Comparison of ENCODE assay signal across 8 cellular contexts in genomic region chr6:31680226-31680840, GRCh38. TPM values are rescaled to one million over a fixed set of nuclear protein-coding genes. Genes with fewer than 3 reads are reported as not detected.
DNase-seq lines count a peak whose midpoint lies in the region; ATAC-seq and TF ChIP-seq lines count a peak whose summit lies in the region.

No MANE protein-coding gene starts in this region.

- H3K4ac ChIP-seq in trophoblast cell (ENCODE audit: low read depth, low read length), result no peak overlapping the region

- H3K4me1 Mint-ChIP-seq in CD8-positive, alpha-beta memory T cell, result peaks cover 16 to 21% (median 16%) of the 10 kb centered on the region in 3 donors
- peaks cover 16% of the 10 kb centered on the region for H3K4me1 Mint-ChIP-seq in endodermal cell

- no peak overlapping the region for H2BK120ac ChIP-seq in trophoblast cell (ENCODE audit: insufficient read depth, low read length, poor library complexity)

- peaks cover 0 to 5% (median 4%) of the 10 kb centered on the region in 3 donors for H3K36me3 Mint-ChIP-seq in CD8-positive, alpha-beta memory T cell
- peaks cover 6% of the 10 kb centered on the region for H3K36me3 Mint-ChIP-seq in endodermal cell (ENCODE audit: low read depth)

- no peaks in the 10 kb centered on the region for H3K27me3 ChIP-seq in CD8-positive, alpha-beta memory T cell (ENCODE audit: insufficient read depth, low read length, poor library complexity, severe bottlenecking)
- H3K27me3 ChIP-seq in Panc1 (ENCODE audit: control insufficient read depth, insufficient read depth, low read length) (no peaks in the 10 kb centered on the region), endodermal cell (ENCODE audit: control insufficient read depth, insufficient read depth, low read length, poor library complexity, severe bottlenecking) (peaks cover 7% of the 10 kb centered on the region), trophoblast cell (ENCODE audit: insufficient read depth, low read length) (no peaks in the 10 kb centered on the region)

- H2AFZ ChIP-seq in trophoblast cell (ENCODE audit: insufficient read depth, low read length, poor library complexity), result peak overlapping the region; percentile 8

- H4K12ac ChIP-seq in trophoblast cell (ENCODE audit: low read depth, low read length), result no peak overlapping the region

- BruUV-seq in Panc1 (replicated peaks; lab: Mats Ljungman, UMichigan), result no TSS peak

- H3K36me3 ChIP-seq in CD8-positive, alpha-beta memory T cell (ENCODE audit: insufficient read depth, low read length), result no peaks in the 10 kb centered on the region
- H3K36me3 ChIP-seq in Panc1 (ENCODE audit: control insufficient read depth, insufficient read depth, low read length), result no peaks in the 10 kb centered on the region
- H3K36me3 ChIP-seq in endodermal cell (ENCODE audit: control insufficient read depth, insufficient read depth, low read length), result peaks cover 5% of the 10 kb centered on the region
- H3K36me3 ChIP-seq in trophoblast cell (ENCODE audit: control insufficient read depth in 1 of 2, insufficient read depth in 2 of 2, low read length in 2 of 2), result peaks cover 0 to 6% of the 10 kb centered on the region in 2 experiments

- TF ChIP-seq CTCF in Panc1 (IDR thresholded peaks at IDR 0.05) (no peak), endodermal cell (conservative IDR thresholded peaks at IDR 0.05) (no peak)

- H3K79me2 ChIP-seq in trophoblast cell (ENCODE audit: control insufficient read depth, insufficient read depth, low read length, poor library complexity), result peaks cover 2% of the 10 kb centered on the region

- CTCF ChIA-PET in CD8-positive, alpha-beta memory T cell (lab: Charles Lee), result interaction anchor here (1.0 to 1.9 kb wide), 4 partner anchors 22 to 209 kb away, joined by 3 to 12 read pairs (median 4); partner anchors contain the start of gene ABHD16A
- CTCF ChIA-PET in Panc1 (lab: Charles Lee), result interaction anchor here (0.5 kb wide), 1 partner anchor 257 kb away, joined by 6 read pairs; no protein-coding TSS in a partner anchor

- no peak overlapping the region for H4K8ac ChIP-seq in trophoblast cell (ENCODE audit: low read depth, low read length)

- H4K91ac ChIP-seq in trophoblast cell (ENCODE audit: low read depth, low read length), result no peak overlapping the region

- peaks cover 10% of the 10 kb centered on the region for H3K4me1 ChIP-seq in CD8-positive, alpha-beta memory T cell (ENCODE audit: insufficient read depth, low read length)
- H3K4me1 ChIP-seq in Panc1 (ENCODE audit: control insufficient read depth, insufficient read depth, low read length) (peaks cover 4% of the 10 kb centered on the region; the same call in 1 of the 2 replicates), endodermal cell (ENCODE audit: control insufficient read depth, insufficient read depth, low read length) (no peaks in the 10 kb centered on the region), trophoblast cell (ENCODE audit: control insufficient read depth in 1 of 2, insufficient read depth in 2 of 2, low read length in 2 of 2) (peaks cover 3 to 10% of the 10 kb centered on the region in 2 experiments)

- H2AK5ac ChIP-seq in trophoblast cell (ENCODE audit: low read length), result no peak overlapping the region

- in situ Hi-C loops in Panc1 (cut with HindIII; ENCODE audit: low pct_unique_long_range_greater_than_20kb, low sequenced_read_pairs), result no loop called here

- H3K9ac ChIP-seq in endodermal cell (ENCODE audit: extremely low read depth, low read length, poor library complexity, severe bottlenecking), result no peak overlapping the region
- H3K9ac ChIP-seq in trophoblast cell (ENCODE audit: low read length), result no peak overlapping the region

- H2BK5ac ChIP-seq in trophoblast cell (ENCODE audit: low read depth, low read length, poor library complexity), result no peak overlapping the region

- H3K79me1 ChIP-seq in trophoblast cell (ENCODE audit: low read length), result peaks cover 3% of the 10 kb centered on the region

- 45 to 48% methylated on average over 5 to 6 of the region's 6 CpGs for WGBS in endodermal cell (ENCODE audit: insufficient coverage in 1 of 2, insufficient read length in 1 of 2), 2 experiments
- WGBS in trophoblast cell (ENCODE audit: extremely low coverage, insufficient coverage, insufficient read length), result no CpG with 5 or more reads among the region's 6 CpGs

- no peak overlapping the region for H3K4me2 ChIP-seq in trophoblast cell (ENCODE audit: low read length)

- no peak for DNase-seq in CD8-positive, alpha-beta memory T cell
- DNase-seq in Panc1 (ENCODE audit: low read depth, low spot score) (no peak), endodermal cell (no peak), trophoblast cell (no peak), HT-29 (ENCODE audit: low spot score) (no peak), NOMO-1 (lab: John Stamatoyannopoulos, UW; ENCODE audit: unreplicated experiment in 2 of 2) (no peak), HuH-7 (ENCODE audit: low spot score) (no peak), DMS79 treated with DMSO at 0.1 percent for 48 hours (lab: John Stamatoyannopoulos, UW) (no peak)

- H3K23ac ChIP-seq in trophoblast cell (ENCODE audit: low read length), result no peak overlapping the region

- no peak overlapping the region for H3K18ac ChIP-seq in trophoblast cell (ENCODE audit: low read length)

- H3K27me3 Mint-ChIP-seq in CD8-positive, alpha-beta memory T cell, result no peaks in the 10 kb centered on the region
- peaks cover 17% of the 10 kb centered on the region for H3K27me3 Mint-ChIP-seq in endodermal cell (ENCODE audit: insufficient read depth)

- no peaks in the 10 kb centered on the region for H3K9me3 ChIP-seq in CD8-positive, alpha-beta memory T cell (ENCODE audit: low read length)
- H3K9me3 ChIP-seq in Panc1 (ENCODE audit: control insufficient read depth, insufficient read depth, low read depth, low read length), result no peaks in the 10 kb centered on the region
- no peaks in the 10 kb centered on the region for H3K9me3 ChIP-seq in endodermal cell (ENCODE audit: control insufficient read depth, low read length)
- no peaks in the 10 kb centered on the region for H3K9me3 ChIP-seq in trophoblast cell (ENCODE audit: insufficient read depth, low read depth, low read length)

- no peak overlapping the region for H3K27ac ChIP-seq in CD8-positive, alpha-beta memory T cell (ENCODE audit: low read depth, low read length)
- no peak overlapping the region; the same call in 1 of the 2 replicates for H3K27ac ChIP-seq in Panc1 (ENCODE audit: low read length)
- H3K27ac ChIP-seq in endodermal cell (ENCODE audit: low read depth, low read length), result no peak overlapping the region
- no peak overlapping the region for H3K27ac ChIP-seq in trophoblast cell (ENCODE audit: low read depth, low read length)

- no peak overlapping the region for H2BK12ac ChIP-seq in trophoblast cell (ENCODE audit: low read length)

- H3K9me3 Mint-ChIP-seq in CD8-positive, alpha-beta memory T cell, result no peaks in the 10 kb centered on the region
- H3K9me3 Mint-ChIP-seq in endodermal cell, result no peaks in the 10 kb centered on the region

- H3K4me3 ChIP-seq in CD8-positive, alpha-beta memory T cell (ENCODE audit: low read length), result peak overlapping the region; percentile 66
- H3K4me3 ChIP-seq in Panc1 (ENCODE audit: low read depth in 2 of 2, low read length in 2 of 2), result no peak overlapping the region; a peak in 1 of 4 replicates
- H3K4me3 ChIP-seq in endodermal cell (ENCODE audit: low read length), result no peak overlapping the region
- H3K4me3 ChIP-seq in trophoblast cell (ENCODE audit: low read depth, low read length), result no peak overlapping the region

- peak overlapping the region; percentile 80 to 97 (median 87) for H3K4me3 Mint-ChIP-seq in CD8-positive, alpha-beta memory T cell
- peak overlapping the region; percentile 67 for H3K4me3 Mint-ChIP-seq in endodermal cell

- peak overlapping the region; percentile 32 to 93 (median 88) for H3K27ac Mint-ChIP-seq in CD8-positive, alpha-beta memory T cell
- H3K27ac Mint-ChIP-seq in endodermal cell, result no peak overlapping the region

- ATAC-seq in Panc1, result peak; percentile 63

- POLR2A ChIA-PET in CD8-positive, alpha-beta memory T cell (lab: Charles Lee), result interaction anchor here (1.2 kb wide), 1 partner anchor 151 kb away, joined by 3 read pairs; no protein-coding TSS in a partner anchor
- POLR2A ChIA-PET in Panc1 (lab: Charles Lee), result no interaction called here

- H3K14ac ChIP-seq in trophoblast cell (ENCODE audit: low read length), result no peak overlapping the region

- intact Hi-C loops in Panc1 (cut with micrococcal nuclease; ENCODE audit: unreplicated experiment), result loop anchor here (5.0 kb wide), 2 partner anchors 92 to 152 kb away; no protein-coding TSS in a partner anchor

RNA-seq across cellular contexts. Expression of gene LY6G5C, which starts 0.5 kb away (rescaled TPM):
- total RNA-seq in CD8-positive, alpha-beta memory T cell, result 1 to 10 TPM; 3.5 to 4.5 TPM
- 10.3 TPM for polyA plus RNA-seq in CD8-positive, alpha-beta memory T cell
- 0.62 TPM for total RNA-seq in Panc1 (2021; ENCODE audit: unreplicated experiment)
- 0.27 TPM for polyA plus RNA-seq in Panc1 (2012; ENCODE audit: insufficient read length)
- 1 to 10 TPM in 1 of 2 donors, under 1 TPM in 1; 0.93 to 2.0 TPM for total RNA-seq in endodermal cell
- polyA plus RNA-seq in endodermal cell (2013, experiment 1 of 2), result 1.7 TPM
- polyA plus RNA-seq in endodermal cell (2013, experiment 2 of 2), result 2.4 TPM
- 1.1 and 1.5 TPM in 2 replicates for polyA plus RNA-seq in trophoblast cell (2013)
- 0.76 and 2.1 TPM in 2 replicates for total RNA-seq in HT-29 (2014; rRNA removed; shearing (Covaris generic))

RNA-seq across cellular contexts. Expression of gene LY6G5B, which starts 10.6 kb away (rescaled TPM):
- total RNA-seq in CD8-positive, alpha-beta memory T cell, result 10 to 100 TPM; 19.1 to 21.2 TPM
- 0.64 TPM for polyA plus RNA-seq in CD8-positive, alpha-beta memory T cell
- total RNA-seq in Panc1 (2021; ENCODE audit: unreplicated experiment) (21.2 TPM), endodermal cell (10 to 100 TPM; 13.9 to 17.0 TPM)
- 19.1 TPM for polyA plus RNA-seq in Panc1 (2012; ENCODE audit: insufficient read length)
- 19.7 TPM for polyA plus RNA-seq in endodermal cell (2013, experiment 1 of 2)
- 14.6 TPM for polyA plus RNA-seq in endodermal cell (2013, experiment 2 of 2)
- 6.7 and 7.3 TPM in 2 replicates for polyA plus RNA-seq in trophoblast cell (2013)
- 3.5 and 3.6 TPM in 2 replicates for total RNA-seq in HT-29 (2014; rRNA removed; shearing (Covaris generic))

RNA-seq across cellular contexts. Expression of gene CSNK2B, which starts 14.5 kb away (rescaled TPM):
- total RNA-seq in CD8-positive, alpha-beta memory T cell, result 100 to 1,000 TPM; 323 to 334 TPM
- 265 TPM for polyA plus RNA-seq in CD8-positive, alpha-beta memory T cell
- total RNA-seq in Panc1 (2021; ENCODE audit: unreplicated experiment), result 219 TPM
- 309 TPM for polyA plus RNA-seq in Panc1 (2012; ENCODE audit: insufficient read length)
- total RNA-seq in endodermal cell, result 100 to 1,000 TPM; 155 to 171 TPM
- polyA plus RNA-seq in endodermal cell (2013, experiment 1 of 2), result 227 TPM
- polyA plus RNA-seq in endodermal cell (2013, experiment 2 of 2), result 191 TPM
- polyA plus RNA-seq in trophoblast cell (2013), result 297 and 298 TPM in 2 replicates
- 219 and 225 TPM in 2 replicates for total RNA-seq in HT-29 (2014; rRNA removed; shearing (Covaris generic))

RNA-seq across cellular contexts. Expression of gene GPANK1, which starts 15.5 kb away (rescaled TPM):
- total RNA-seq in CD8-positive, alpha-beta memory T cell, result 10 to 100 TPM; 46.2 to 46.4 TPM
- polyA plus RNA-seq in CD8-positive, alpha-beta memory T cell, result 19.6 TPM
- 18.3 TPM for total RNA-seq in Panc1 (2021; ENCODE audit: unreplicated experiment)
- polyA plus RNA-seq in Panc1 (2012; ENCODE audit: insufficient read length), result 18.3 TPM
- 10 to 100 TPM; 16.1 to 21.3 TPM for total RNA-seq in endodermal cell
- polyA plus RNA-seq in endodermal cell (2013, experiment 1 of 2), result 25.9 TPM
- 24.4 TPM for polyA plus RNA-seq in endodermal cell (2013, experiment 2 of 2)
- polyA plus RNA-seq in trophoblast cell (2013), result 32.0 and 34.1 TPM in 2 replicates
- total RNA-seq in HT-29 (2014; rRNA removed; shearing (Covaris generic)), result 11.7 and 17.2 TPM in 2 replicates

RNA-seq across cellular contexts. Expression of gene C6orf47, which starts 19.8 kb away (rescaled TPM):
- total RNA-seq in CD8-positive, alpha-beta memory T cell, result 10 to 100 TPM; 19.5 to 20.0 TPM
- polyA plus RNA-seq in CD8-positive, alpha-beta memory T cell, result 37.0 TPM
- total RNA-seq in Panc1 (2021; ENCODE audit: unreplicated experiment) (22.4 TPM), endodermal cell (10 to 100 TPM; 14.0 to 14.9 TPM)
- 18.6 TPM for polyA plus RNA-seq in Panc1 (2012; ENCODE audit: insufficient read length)
- 9.6 TPM for polyA plus RNA-seq in endodermal cell (2013, experiment 1 of 2)
- polyA plus RNA-seq in endodermal cell (2013, experiment 2 of 2), result 9.5 TPM
- polyA plus RNA-seq in trophoblast cell (2013), result 11.8 and 12.0 TPM in 2 replicates
- total RNA-seq in HT-29 (2014; rRNA removed; shearing (Covaris generic)), result 24.7 and 29.1 TPM in 2 replicates
